In the genomic region with DNA sequence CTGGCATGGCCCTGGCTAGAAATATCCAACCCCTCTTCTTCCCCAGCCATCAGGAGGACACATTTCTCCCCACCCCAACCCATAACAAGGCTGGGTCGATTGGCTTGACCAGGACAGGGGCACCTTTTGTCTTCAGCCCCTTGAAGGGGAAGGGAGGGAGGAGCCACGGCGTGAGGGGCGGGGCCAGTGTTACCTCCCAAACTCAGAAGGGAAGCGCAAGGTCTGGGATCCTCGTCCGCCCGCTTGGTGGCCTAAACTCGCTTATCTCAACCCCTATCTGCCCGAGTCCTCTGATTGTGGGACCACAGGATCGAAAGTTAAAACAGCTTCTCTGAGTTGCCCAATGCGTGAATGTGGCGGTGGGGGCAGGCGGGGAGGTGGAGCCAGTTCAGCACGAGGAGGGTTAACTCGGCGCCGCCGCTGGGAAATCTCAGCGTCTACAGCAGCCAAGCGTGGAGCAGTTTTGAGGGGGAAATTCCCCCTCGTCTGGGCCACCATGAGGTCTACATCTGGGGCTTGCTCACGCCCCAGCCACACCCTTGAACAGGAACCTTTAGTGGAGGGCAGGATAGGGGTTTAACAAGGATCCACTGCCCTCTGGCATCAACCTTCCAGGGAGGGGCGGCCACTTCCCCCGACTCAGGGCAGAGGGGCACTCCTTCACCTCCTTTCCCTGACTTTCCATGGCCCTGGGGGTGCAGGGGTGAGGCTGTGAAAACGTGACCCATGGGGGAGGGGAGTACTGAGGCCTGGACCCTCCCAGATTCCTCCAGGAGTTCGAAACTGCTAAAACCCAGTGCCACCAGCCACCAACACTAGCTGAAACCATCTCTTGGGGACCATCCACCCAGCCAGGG, we compare ENCODE assay signal across 8 cellular contexts. TPM values are rescaled to one million over a fixed set of nuclear protein-coding genes. Genes with fewer than 3 reads are reported as not detected.
DNase-seq lines count a peak whose midpoint lies in the region; ATAC-seq and TF ChIP-seq lines count a peak whose summit lies in the region.

No MANE protein-coding gene starts in this region.

- H3K36me3 Mint-ChIP-seq in activated naive CD4-positive, alpha-beta T cell treated with anti-CD3 and anti-CD28 coated beads, Interleukin-2, amount 10 ng/mL, durations not matched to agents 7 days and 5 days, result peaks cover 35% of the 10 kb centered on the region

- peaks cover 53% of the 10 kb centered on the region for H3K4me1 Mint-ChIP-seq in activated naive CD4-positive, alpha-beta T cell treated with anti-CD3 and anti-CD28 coated beads, Interleukin-2, amount 10 ng/mL, durations not matched to agents 7 days and 5 days

- TF ChIP-seq POLR2A in GM18526 (IDR thresholded peaks at IDR 0.05; ENCODE audit: extremely low read depth, insufficient read length) (peak; percentile 61), sigmoid colon (IDR thresholded peaks at IDR 0.05) (no peak)

- H3K4me1 ChIP-seq in RWPE2 (ENCODE audit: insufficient read depth, poor library complexity, severe bottlenecking), result peaks cover 7% of the 10 kb centered on the region
- peaks cover 0 to 55% (median 50%) of the 10 kb centered on the region in 4 donors for H3K4me1 ChIP-seq in sigmoid colon

- ATAC-seq in HG02981 (IDR thresholded peaks at IDR 0.05; ENCODE audit: unreplicated experiment) (peak; percentile 48), RWPE2 (ENCODE audit: low read depth) (peak; percentile 12; the same call in 2 of the 3 replicates), left cardiac atrium (peak; percentile 13 to 33)

- H3K9me3 Mint-ChIP-seq in activated naive CD4-positive, alpha-beta T cell treated with anti-CD3 and anti-CD28 coated beads, Interleukin-2, amount 10 ng/mL, durations not matched to agents 7 days and 5 days, result no peaks in the 10 kb centered on the region

- CTCF ChIA-PET in activated naive CD4-positive, alpha-beta T cell treated with anti-CD3 and anti-CD28 coated beads, Interleukin-2, amount 10 ng/mL, durations not matched to agents 7 days and 5 days (lab: Charles Lee), result interaction anchor here (1.1 to 5.7 kb wide), 15 partner anchors 12 to 427 kb away, joined by 3 to 116 read pairs (median 22); a partner anchor contains a TSS

- H3K9me3 ChIP-seq in RWPE2 (ENCODE audit: severe bottlenecking) (no peaks in the 10 kb centered on the region), sigmoid colon (no peaks in the 10 kb centered on the region)

- H3K27me3 Mint-ChIP-seq in activated naive CD4-positive, alpha-beta T cell treated with anti-CD3 and anti-CD28 coated beads, Interleukin-2, amount 10 ng/mL, durations not matched to agents 7 days and 5 days, result peaks cover 4% of the 10 kb centered on the region

- intact Hi-C loops in left cardiac atrium (cut with DNase I) (loop anchor here in 1 of 2 donors (2.0 kb wide), 1 partner anchor 22 kb away; a partner anchor contains a TSS), sigmoid colon (cut with DNase I) (loop anchor here (1.0 to 5.0 kb wide), 3 partner anchors 18 to 103 kb away; a partner anchor contains a TSS)

- peak overlapping the region; percentile 82 for H3K4me3 Mint-ChIP-seq in activated naive CD4-positive, alpha-beta T cell treated with anti-CD3 and anti-CD28 coated beads, Interleukin-2, amount 10 ng/mL, durations not matched to agents 7 days and 5 days

- H3K27ac ChIP-seq in RWPE2 (ENCODE audit: poor library complexity, severe bottlenecking) (peak overlapping the region; percentile 98), sigmoid colon (peak overlapping the region; percentile 94 to 99 (median 98))

- no peak for TF ChIP-seq CTCF in RWPE2 (IDR thresholded peaks at IDR 0.05; ENCODE audit: poor library complexity, severe bottlenecking)
- no peak for TF ChIP-seq CTCF in sigmoid colon (IDR thresholded peaks at IDR 0.05)

- no peaks in the 10 kb centered on the region for H3K27me3 ChIP-seq in RWPE2 (ENCODE audit: insufficient read depth, poor library complexity, severe bottlenecking)
- no peaks in the 10 kb centered on the region for H3K27me3 ChIP-seq in sigmoid colon

- peak overlapping the region; percentile 94 for H3K27ac Mint-ChIP-seq in activated naive CD4-positive, alpha-beta T cell treated with anti-CD3 and anti-CD28 coated beads, Interleukin-2, amount 10 ng/mL, durations not matched to agents 7 days and 5 days

- H3K4me3 ChIP-seq in RWPE2 (ENCODE audit: severe bottlenecking) (peak overlapping the region; percentile 46), sigmoid colon (peak overlapping the region; percentile 59 to 83 (median 68))

- DNase-seq in RWPE2 (ENCODE audit: low spot score) (no peak), left cardiac atrium (peak; percentile 80), sigmoid colon (peak; percentile 89), cerebellar cortex (ENCODE audit: low spot score) (no peak), DMS 273 treated with DMSO at 0.1 percent for 48 hours (lab: John Stamatoyannopoulos, UW) (no peak)
- DNase-seq in activated naive CD4-positive, alpha-beta T cell treated with anti-CD3 and anti-CD28 coated beads, Interleukin-2, amount 10 ng/mL, durations not matched to agents 7 days and 5 days, result peak; percentile 86

- H3K36me3 ChIP-seq in RWPE2 (ENCODE audit: low read depth) (peaks cover 21% of the 10 kb centered on the region), sigmoid colon (peaks cover 10 to 26% (median 16%) of the 10 kb centered on the region in 4 donors)

- TF ChIP-seq EP300 in sigmoid colon (IDR thresholded peaks at IDR 0.05), result peak in 1 of 4 donors; percentile 8

- 0 to 1% methylated on average over 27 of the region's 27 CpGs for WGBS in sigmoid colon, 2 donors

RNA-seq across cellular contexts. Expression of a gene that starts 0.7 kb away (rescaled TPM):
- total RNA-seq in left cardiac atrium (10 to 100 TPM; 77.7 to 78.1 TPM), sigmoid colon (100 to 1,000 TPM; 105 to 163 (median 113) TPM)
- 100 to 1,000 TPM in 2 of 3 donors, 10 to 100 TPM in 1; 66.1 to 210 (median 123) TPM for polyA plus RNA-seq in sigmoid colon

RNA-seq across cellular contexts. Expression of a gene that starts 17.9 kb away (rescaled TPM):
- total RNA-seq in left cardiac atrium (100 to 1,000 TPM; 188 to 222 TPM), sigmoid colon (100 to 1,000 TPM; 147 to 262 (median 204) TPM)
- 10 to 100 TPM; 11.4 to 57.9 (median 14.1) TPM for polyA plus RNA-seq in sigmoid colon

RNA-seq across cellular contexts. Expression of a gene that starts 21.5 kb away (rescaled TPM):
- total RNA-seq in left cardiac atrium (10 to 100 TPM; 11.1 to 17.1 TPM), sigmoid colon (10 to 100 TPM; 24.8 to 28.9 (median 27.4) TPM)
- 1 to 10 TPM; 2.5 to 9.5 (median 5.4) TPM for polyA plus RNA-seq in sigmoid colon

RNA-seq across cellular contexts. Expression of a gene that starts 31.8 kb away (rescaled TPM):
- total RNA-seq in left cardiac atrium (1 to 10 TPM; 2.8 to 5.3 TPM), sigmoid colon (10 to 100 TPM; 11.5 to 13.6 (median 12.7) TPM)
- polyA plus RNA-seq in sigmoid colon, result 1 to 10 TPM in 1 of 3 donors, under 1 TPM in 2; 0.60 to 6.2 (median 0.92) TPM

RNA-seq across cellular contexts. Expression of a gene that starts 37.0 kb away (rescaled TPM):
- total RNA-seq in left cardiac atrium (not detected), sigmoid colon (not detected)
- not detected for polyA plus RNA-seq in sigmoid colon

Comparison
In these comparisons a context has a peak if more than half of its experiments do, and no peak if none do; other contexts are left out.
1. DNase-seq: peak in activated naive CD4-positive, alpha-beta T cell treated with anti-CD3 and anti-CD28 coated beads, Interleukin-2, amount 10 ng/mL, durations not matched to agents 7 days and 5 days (single experiment), left cardiac atrium (single experiment) and sigmoid colon (single experiment); none in RWPE2 (single experiment), cerebellar cortex (single experiment) and DMS 273 treated with DMSO at 0.1 percent for 48 hours (single experiment).
2. Peak in every context shown above with its lines, with median percentiles within 50 percentile points of each other: ATAC-seq.